Comparison of ENCODE assay signal across 8 cellular contexts in genomic region chr6:31621320-31621939, GRCh38. TPM values are rescaled to one million over a fixed set of nuclear protein-coding genes. Genes with fewer than 3 reads are reported as not detected.
A peak's percentile ranks its signal among the peaks of the same experiment; 100 is the strongest.
DNase-seq lines count a peak whose midpoint lies in the region; ATAC-seq and TF ChIP-seq lines count a peak whose summit lies in the region.

No MANE protein-coding gene starts in this region.

- no peak for DNase-seq in Calu3
- no peak for DNase-seq in PC-9
- no peak for DNase-seq in epithelial cell of prostate (ENCODE audit: low read depth, low spot score)
- no peak for DNase-seq in osteocyte (ENCODE audit: extremely low spot score, unreplicated experiment)
- no peak for DNase-seq in Kasumi-1 (lab: John Stamatoyannopoulos, UW)
- no peak for DNase-seq in activated CD4-positive, CD25-positive, alpha-beta regulatory T cell (lab: John Stamatoyannopoulos, UW)

- no peak for TF ChIP-seq CTCF in Calu3 (IDR thresholded peaks at IDR 0.05; ENCODE audit: unreplicated experiment)
- no peak for TF ChIP-seq CTCF in PC-9 (conservative IDR thresholded peaks at IDR 0.05)
- no peak for TF ChIP-seq CTCF in osteocyte (IDR thresholded peaks at IDR 0.05)

- no peaks in the 10 kb centered on the region for H3K27me3 ChIP-seq in PC-9 (ENCODE audit: insufficient read depth, low read depth)

- POLR2A ChIA-PET in PC-9 (lab: Charles Lee; ENCODE audit: unreplicated experiment), result interaction anchor here (0.6 to 0.9 kb wide), 4 partner anchors 14 to 124 kb away, joined by 3 to 16 read pairs (median 4); partner anchors contain the start of gene MICB

- H3K27me3 Mint-ChIP-seq in Calu3 (ENCODE audit: unreplicated experiment), result peaks cover 7% of the 10 kb centered on the region
- no peaks in the 10 kb centered on the region for H3K27me3 Mint-ChIP-seq in osteocyte (ENCODE audit: unreplicated experiment)

- H3K9me2 ChIP-seq in PC-9 (ENCODE audit: insufficient read depth), result no peaks in the 10 kb centered on the region

- peak overlapping the region; percentile 78 for H2AFZ ChIP-seq in PC-9

- H3K4me3 Mint-ChIP-seq in Calu3 (ENCODE audit: low read depth, unreplicated experiment) (peak overlapping the region; percentile 84), osteocyte (ENCODE audit: unreplicated experiment) (peak overlapping the region; percentile 80)

- H3K9me3 Mint-ChIP-seq in Calu3 (ENCODE audit: low read depth, unreplicated experiment), result no peaks in the 10 kb centered on the region
- no peaks in the 10 kb centered on the region for H3K9me3 Mint-ChIP-seq in osteocyte (ENCODE audit: unreplicated experiment)

- peak overlapping the region; percentile 79 for H3K27ac ChIP-seq in PC-9
- peak overlapping the region; percentile 91 for H3K27ac ChIP-seq in epithelial cell of prostate

- peaks cover 43% of the 10 kb centered on the region for H3K36me3 ChIP-seq in PC-9 (ENCODE audit: low read depth)

- CTCF ChIA-PET in Calu3 (lab: Charles Lee) (interaction anchor here (0.6 to 2.9 kb wide), 5 partner anchors 12 to 118 kb away, joined by 3 to 15 read pairs (median 4); partner anchors contain the start of gene BAG6), PC-9 (lab: Charles Lee) (interaction anchor here (0.6 kb wide), 1 partner anchor 37 kb away, joined by 3 read pairs; no protein-coding TSS in a partner anchor)

- H3K79me2 ChIP-seq in PC-9 (ENCODE audit: low read depth), result peaks cover 51% of the 10 kb centered on the region

- ATAC-seq in GM18502 (IDR thresholded peaks at IDR 0.05; ENCODE audit: poor library complexity, unreplicated experiment) (no peak), HG03378 (IDR thresholded peaks at IDR 0.05; ENCODE audit: unreplicated experiment) (no peak)

- H3K36me3 Mint-ChIP-seq in Calu3 (ENCODE audit: insufficient read depth, unreplicated experiment) (peaks cover 67% of the 10 kb centered on the region), osteocyte (ENCODE audit: unreplicated experiment) (peaks cover 28% of the 10 kb centered on the region)

- H4K20me1 ChIP-seq in PC-9 (ENCODE audit: insufficient read depth), result peaks cover 3% of the 10 kb centered on the region; the same call in 1 of the 2 replicates

- H3K4me2 ChIP-seq in PC-9, result peak overlapping the region; percentile 87

- peak overlapping the region; percentile 87 for H3K27ac Mint-ChIP-seq in Calu3 (ENCODE audit: unreplicated experiment)
- H3K27ac Mint-ChIP-seq in osteocyte (ENCODE audit: unreplicated experiment), result peak overlapping the region; percentile 92

- BruUV-seq in Calu3 (replicated peaks; lab: Mats Ljungman, UMichigan), result TSS peak; percentile 68
- BruUV-seq in PC-9 (replicated peaks; lab: Mats Ljungman, UMichigan), result TSS peak; percentile 51

- peaks cover 20% of the 10 kb centered on the region for H3K4me1 ChIP-seq in PC-9 (replicated peaks; ENCODE audit: insufficient read depth)

- H3K4me3 ChIP-seq in PC-9, result peak overlapping the region; percentile 87

- H3K4me1 Mint-ChIP-seq in Calu3 (ENCODE audit: low read depth, unreplicated experiment) (peaks cover 13% of the 10 kb centered on the region), osteocyte (ENCODE audit: unreplicated experiment) (peaks cover 18% of the 10 kb centered on the region)

- no peaks in the 10 kb centered on the region for H3K9me3 ChIP-seq in PC-9 (ENCODE audit: insufficient read depth, low read depth)

- H3F3A ChIP-seq in PC-9 (ENCODE audit: insufficient read depth, low read depth), result peaks cover 30% of the 10 kb centered on the region

- intact Hi-C loops in Calu3 (cut with micrococcal nuclease; ENCODE audit: unreplicated experiment), result no loop called here
- intact Hi-C loops in PC-9 (cut with micrococcal nuclease; ENCODE audit: unreplicated experiment), result loop anchor here (2.0 kb wide), 1 partner anchor 17 kb away; no protein-coding TSS in a partner anchor

RNA-seq across cellular contexts. Expression of gene PRRC2A, which starts 0.9 kb away (rescaled TPM):
- 473 and 509 TPM in 2 replicates for total RNA-seq in Calu3 (2022)
- 182 and 192 TPM in 2 replicates for total RNA-seq in PC-9 (2021)
- 189 and 205 TPM in 2 replicates for total RNA-seq in osteocyte

RNA-seq across cellular contexts. Expression of gene AIF1, which starts 6.4 kb away (rescaled TPM):
- total RNA-seq in Calu3 (2022), result not detected in 2 replicates
- total RNA-seq in PC-9 (2021), result not detected in 2 replicates
- total RNA-seq in osteocyte, result not detected in 2 replicates

RNA-seq across cellular contexts. Expression of gene NCR3, which starts 28.6 kb away (rescaled TPM):
- not detected in 2 replicates for total RNA-seq in Calu3 (2022)
- total RNA-seq in PC-9 (2021), result not detected in 2 replicates
- total RNA-seq in osteocyte, result not detected in 2 replicates

RNA-seq across cellular contexts. Expression of gene BAG6, which starts 31.0 kb away (rescaled TPM):
- total RNA-seq in Calu3 (2022) (617 and 663 TPM in 2 replicates), PC-9 (2021) (336 and 358 TPM in 2 replicates), osteocyte (382 and 386 TPM in 2 replicates)

RNA-seq across cellular contexts. Expression of gene APOM, which starts 34.3 kb away (rescaled TPM):
- total RNA-seq in Calu3 (2022) (2.6 and 3.6 TPM in 2 replicates), PC-9 (2021) (2.7 and 2.9 TPM in 2 replicates), osteocyte (2.2 and 4.0 TPM in 2 replicates)
